Comparison of ENCODE assay signal across 19 cellular contexts in the genomic region with DNA sequence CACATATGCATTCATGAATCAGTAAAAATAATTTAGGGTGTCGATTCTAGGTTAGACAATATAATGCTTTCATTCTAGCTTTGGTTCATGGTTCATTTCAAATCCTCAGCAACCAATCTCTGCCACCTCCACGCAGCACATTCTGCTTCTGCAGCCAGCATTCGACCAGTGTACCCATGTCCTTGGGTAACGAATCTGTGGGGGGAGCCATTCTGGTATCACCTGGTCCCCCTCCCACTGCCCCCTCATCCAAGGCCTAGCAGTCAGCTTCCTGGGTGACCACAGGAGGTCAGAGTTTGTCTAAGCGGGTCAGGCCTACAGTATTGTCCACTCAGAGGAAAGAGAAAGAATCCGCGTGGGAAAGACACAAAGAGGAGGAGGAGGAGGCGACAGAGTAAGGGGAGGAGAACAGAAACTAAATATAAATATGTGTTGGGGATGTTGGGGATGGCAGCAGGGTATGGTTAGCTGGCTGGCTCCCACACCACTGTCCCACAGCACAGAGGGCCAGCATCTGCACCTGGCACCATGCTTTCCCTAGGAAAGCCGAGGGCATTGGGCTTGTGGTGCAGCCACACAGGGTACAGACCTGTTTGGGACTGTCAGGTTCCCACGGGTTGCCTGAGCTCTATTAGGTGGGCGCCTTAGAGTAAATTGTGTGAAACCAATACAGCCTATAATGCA. TPM values are rescaled to one million over a fixed set of nuclear protein-coding genes. Genes with fewer than 3 reads are reported as not detected.
DNase-seq lines count a peak whose midpoint lies in the region; ATAC-seq and TF ChIP-seq lines count a peak whose summit lies in the region.
"Had no signal": no experiment of that assay in that cellular context is flagged by ENCODE, and none has a peak within 500 bp of the region (broad histone marks: within the 10 kb centered on the region; RNA-seq: fewer than 3 reads in every experiment).

No MANE protein-coding gene starts in this region.

- no peak overlapping the region for H2BK5ac ChIP-seq in mesenchymal stem cell (ENCODE audit: low read depth, low read length, poor library complexity, severe bottlenecking)

- H3K14ac ChIP-seq in mesenchymal stem cell (ENCODE audit: low read length in 2 of 2): no peak overlapping the region

- no peak overlapping the region for H2BK15ac ChIP-seq in mesenchymal stem cell (ENCODE audit: low read depth, poor library complexity, severe bottlenecking)

- H3K36me3 ChIP-seq in mesenchymal stem cell (ENCODE audit: control insufficient read depth in 1 of 2, insufficient read depth in 2 of 2, low read depth in 1 of 2, low read length in 2 of 2): no peaks in the 10 kb centered on the region
- H3K36me3 ChIP-seq: BLaER1 treated with 17β-estradiol and CSF1 and Interleukin-3, amounts not matched to agents 10 nM and 100 nM had no signal

- H3K27ac Mint-ChIP-seq in T-helper 2 cell treated with Interferon-gamma antibody and Interleukin-4, amounts not matched to agents 5 μg/mL and 100 μg/mL, for 36 hours: no peak overlapping the region
- H3K27ac Mint-ChIP-seq in activated T-helper 17 cell treated with anti-CD3 and anti-CD28 coated beads, Interleukin-2, amount 50 U/mL, for 72 hours: no peak overlapping the region
- no peak overlapping the region for H3K27ac Mint-ChIP-seq in type B pancreatic cell
- H3K27ac Mint-ChIP-seq: progenitor cell of endocrine pancreas had no signal

- no peak overlapping the region for H3K4me2 ChIP-seq in mesenchymal stem cell (ENCODE audit: low read length, poor library complexity, severe bottlenecking)
- H3K4me2 ChIP-seq: BLaER1 treated with 17β-estradiol and CSF1 and Interleukin-3, amounts not matched to agents 10 nM and 100 nM; smooth muscle cell had no signal

- no peak overlapping the region for H3K9ac ChIP-seq in mesenchymal stem cell (ENCODE audit: low read length)
- H3K9ac ChIP-seq: BLaER1 treated with 17β-estradiol and CSF1 and Interleukin-3, amounts not matched to agents 10 nM and 100 nM had no signal

- no peaks in the 10 kb centered on the region for H3K9me3 ChIP-seq in mesenchymal stem cell (ENCODE audit: control insufficient read depth, low read length)
- H3K9me3 ChIP-seq: BLaER1 treated with 17β-estradiol and CSF1 and Interleukin-3, amounts not matched to agents 10 nM and 100 nM; body of pancreas had no signal

- H3K4me3 Mint-ChIP-seq in T-helper 2 cell treated with Interferon-gamma antibody and Interleukin-4, amounts not matched to agents 5 μg/mL and 100 μg/mL, for 36 hours: peak overlapping the region; percentile 53
- H3K4me3 Mint-ChIP-seq in activated T-helper 17 cell treated with anti-CD3 and anti-CD28 coated beads, Interleukin-2, amount 50 U/mL, for 72 hours: peak overlapping the region; percentile 42
- H3K4me3 Mint-ChIP-seq in type B pancreatic cell: peak overlapping the region; percentile 77

- H3K4me3 ChIP-seq in mesenchymal stem cell (ENCODE audit: insufficient read depth in 1 of 2, low read depth in 1 of 2, low read length in 2 of 2): no peak overlapping the region
- H3K4me3 ChIP-seq: BLaER1 treated with 17β-estradiol and CSF1 and Interleukin-3, amounts not matched to agents 10 nM and 100 nM; body of pancreas; smooth muscle cell had no signal

- peak overlapping the region; percentile 25 for H4K91ac ChIP-seq in mesenchymal stem cell (ENCODE audit: low read length)

- H3K27me3 Mint-ChIP-seq in T-helper 2 cell treated with Interferon-gamma antibody and Interleukin-4, amounts not matched to agents 5 μg/mL and 100 μg/mL, for 36 hours (ENCODE audit: low read depth): peaks cover 38% of the 10 kb centered on the region
- peaks cover 25% of the 10 kb centered on the region for H3K27me3 Mint-ChIP-seq in activated T-helper 17 cell treated with anti-CD3 and anti-CD28 coated beads, Interleukin-2, amount 50 U/mL, for 72 hours
- peaks cover 48% of the 10 kb centered on the region for H3K27me3 Mint-ChIP-seq in type B pancreatic cell

- H3K23ac ChIP-seq in mesenchymal stem cell (ENCODE audit: low read length in 2 of 2): no peak overlapping the region

- H2BK12ac ChIP-seq in mesenchymal stem cell (ENCODE audit: low read length in 2 of 2): no peak overlapping the region

- no peak overlapping the region for H2AFZ ChIP-seq in mesenchymal stem cell (ENCODE audit: low read depth, low read length)

- no peak for TF ChIP-seq CTCF in type B pancreatic cell (conservative IDR thresholded peaks at IDR 0.05)

- H2BK120ac ChIP-seq in mesenchymal stem cell (ENCODE audit: low read depth, low read length): no peak overlapping the region

- no peak overlapping the region for H4K8ac ChIP-seq in mesenchymal stem cell (ENCODE audit: low read length)

- H3K4ac ChIP-seq in mesenchymal stem cell (ENCODE audit: low read depth in 1 of 2, low read length in 2 of 2): no peak overlapping the region

- 89% methylated on average over 11 of the region's 11 CpGs for WGBS in mesenchymal stem cell

- no peak overlapping the region for H3K18ac ChIP-seq in mesenchymal stem cell (ENCODE audit: low read depth in 1 of 2, low read length in 2 of 2)

- no peak overlapping the region for H2AK5ac ChIP-seq in mesenchymal stem cell (ENCODE audit: low read length, severe bottlenecking)

- ATAC-seq in activated T-helper 17 cell treated with anti-CD3 and anti-CD28 coated beads, Interleukin-2, amount 50 U/mL, for 72 hours (replicated peaks): no peak
- ATAC-seq: body of pancreas had no signal

- H3K79me1 ChIP-seq in mesenchymal stem cell (replicated peaks; ENCODE audit: low read length, poor library complexity, severe bottlenecking): peaks cover 1% of the 10 kb centered on the region

- H3K27ac ChIP-seq in mesenchymal stem cell (ENCODE audit: low read length, poor library complexity, severe bottlenecking): no peak overlapping the region
- H3K27ac ChIP-seq: BLaER1 treated with 17β-estradiol and CSF1 and Interleukin-3, amounts not matched to agents 10 nM and 100 nM; body of pancreas had no signal

- no peaks in the 10 kb centered on the region for H3K36me3 Mint-ChIP-seq in T-helper 2 cell treated with Interferon-gamma antibody and Interleukin-4, amounts not matched to agents 5 μg/mL and 100 μg/mL, for 36 hours (ENCODE audit: low read depth)
- H3K36me3 Mint-ChIP-seq in activated T-helper 17 cell treated with anti-CD3 and anti-CD28 coated beads, Interleukin-2, amount 50 U/mL, for 72 hours (ENCODE audit: low read depth): no peaks in the 10 kb centered on the region
- H3K36me3 Mint-ChIP-seq in type B pancreatic cell: no peaks in the 10 kb centered on the region

- H3K4me1 Mint-ChIP-seq in T-helper 2 cell treated with Interferon-gamma antibody and Interleukin-4, amounts not matched to agents 5 μg/mL and 100 μg/mL, for 36 hours (ENCODE audit: low read depth): peaks cover 5% of the 10 kb centered on the region
- peaks cover 4% of the 10 kb centered on the region for H3K4me1 Mint-ChIP-seq in activated T-helper 17 cell treated with anti-CD3 and anti-CD28 coated beads, Interleukin-2, amount 50 U/mL, for 72 hours
- H3K4me1 Mint-ChIP-seq in type B pancreatic cell (ENCODE audit: unreplicated experiment): peaks cover 9% of the 10 kb centered on the region

- peaks cover 0 to 81% of the 10 kb centered on the region in 2 experiments for H3K27me3 ChIP-seq in mesenchymal stem cell (ENCODE audit: control insufficient read depth in 1 of 2, insufficient read depth in 1 of 2, low read length in 2 of 2)
- H3K27me3 ChIP-seq: body of pancreas had no signal

- no peaks in the 10 kb centered on the region for H3K9me3 Mint-ChIP-seq in T-helper 2 cell treated with Interferon-gamma antibody and Interleukin-4, amounts not matched to agents 5 μg/mL and 100 μg/mL, for 36 hours
- H3K9me3 Mint-ChIP-seq in activated T-helper 17 cell treated with anti-CD3 and anti-CD28 coated beads, Interleukin-2, amount 50 U/mL, for 72 hours: no peaks in the 10 kb centered on the region
- H3K9me3 Mint-ChIP-seq in type B pancreatic cell: no peaks in the 10 kb centered on the region

- no peak for DNase-seq in T-helper 2 cell treated with Interferon-gamma antibody and Interleukin-4, amounts not matched to agents 5 μg/mL and 100 μg/mL, for 36 hours (ENCODE audit: low spot score)
- DNase-seq in T-helper 2 cell (no peak), mesenchymal stem cell (no peak), type B pancreatic cell (ENCODE audit: extremely low spot score, unreplicated experiment) (no peak), UCSD-AML1 (lab: John Stamatoyannopoulos, UW; ENCODE audit: unreplicated experiment) (no peak), GOT3 (lab: John Stamatoyannopoulos, UW) (no peak), iPS-NIHi11 (ENCODE audit: low spot score) (no peak)
- DNase-seq: 8988T; activated naive CD4-positive, alpha-beta T cell treated with anti-CD3 and anti-CD28 coated beads, Interleukin-2, amount 50 U/mL, for 16 hours; body of pancreas; DMS79 treated with DMSO at 0.1 percent for 48 hours; NCI-H1417; NCI-H2171; NCI-H526 treated with DMSO at 0.1 percent for 48 hours; stimulated activated CD8-positive, alpha-beta memory T cell treated with anti-CD3 and anti-CD28 coated beads, Interleukin-4, amount 100 ng/mL, for 48 hours had no signal

- peaks cover 26% of the 10 kb centered on the region for H3K4me1 ChIP-seq in mesenchymal stem cell (ENCODE audit: control insufficient read depth, insufficient read depth, low read depth, low read length)

RNA-seq across cellular contexts. Expression of gene PAK6, which starts 12.1 kb away (rescaled TPM):
- total RNA-seq in activated T-helper 17 cell treated with anti-CD3 and anti-CD28 coated beads, Interleukin-2, amount 50 U/mL, for 72 hours: 1 to 10 TPM in 1 of 2 donors, under 1 TPM in 1; 0.42 to 1.4 TPM
- 0.18 TPM for polyA plus RNA-seq in mesenchymal stem cell (2013, experiment 1 of 2)
- polyA plus RNA-seq in mesenchymal stem cell (2013, experiment 2 of 2): 0.10 TPM
- 7.8 and 21.2 TPM in 2 replicates for total RNA-seq in type B pancreatic cell (ENCODE audit: low replicate concordance)

RNA-seq across cellular contexts. Expression of gene ANKRD63, which starts 32.0 kb away (rescaled TPM):
- not detected for total RNA-seq in activated T-helper 17 cell treated with anti-CD3 and anti-CD28 coated beads, Interleukin-2, amount 50 U/mL, for 72 hours
- polyA plus RNA-seq in mesenchymal stem cell (2013, experiment 1 of 2): not detected
- not detected for polyA plus RNA-seq in mesenchymal stem cell (2013, experiment 2 of 2)
- total RNA-seq in type B pancreatic cell (ENCODE audit: low replicate concordance): 0.98 and 1.5 TPM in 2 replicates
- total RNA-seq: body of pancreas, progenitor cell of endocrine pancreas, smooth muscle cell had no signal
- polyA plus RNA-seq: smooth muscle cell had no signal

RNA-seq across cellular contexts. Expression of gene PLCB2, which starts 56.8 kb away (rescaled TPM):
- 100 to 1,000 TPM; 111 to 116 TPM for total RNA-seq in activated T-helper 17 cell treated with anti-CD3 and anti-CD28 coated beads, Interleukin-2, amount 50 U/mL, for 72 hours
- polyA plus RNA-seq in mesenchymal stem cell (2013, experiment 1 of 2): 14.0 TPM
- polyA plus RNA-seq in mesenchymal stem cell (2013, experiment 2 of 2): 13.9 TPM
- total RNA-seq in type B pancreatic cell (ENCODE audit: low replicate concordance): 0.71 and 5.8 TPM in 2 replicates
- polyA plus RNA-seq: smooth muscle cell had no signal

Comparison
In these comparisons a context has a peak if more than half of its experiments do, and no peak if none do; other contexts are left out.
1. RNA of gene PLCB2, which starts 56.8 kb away (total RNA-seq): 111 to 116 TPM in activated T-helper 17 cell treated with anti-CD3 and anti-CD28 coated beads, Interleukin-2, amount 50 U/mL, for 72 hours; 0.71 to 5.8 TPM in type B pancreatic cell; every median in the first group is over 10 times any median in the second.
2. Peak in every context shown above with its lines, with median percentiles within 50 percentile points of each other: H3K4me3 Mint-ChIP-seq.